15 cellular contexts compared by ENCODE assay signal in the genomic region with DNA sequence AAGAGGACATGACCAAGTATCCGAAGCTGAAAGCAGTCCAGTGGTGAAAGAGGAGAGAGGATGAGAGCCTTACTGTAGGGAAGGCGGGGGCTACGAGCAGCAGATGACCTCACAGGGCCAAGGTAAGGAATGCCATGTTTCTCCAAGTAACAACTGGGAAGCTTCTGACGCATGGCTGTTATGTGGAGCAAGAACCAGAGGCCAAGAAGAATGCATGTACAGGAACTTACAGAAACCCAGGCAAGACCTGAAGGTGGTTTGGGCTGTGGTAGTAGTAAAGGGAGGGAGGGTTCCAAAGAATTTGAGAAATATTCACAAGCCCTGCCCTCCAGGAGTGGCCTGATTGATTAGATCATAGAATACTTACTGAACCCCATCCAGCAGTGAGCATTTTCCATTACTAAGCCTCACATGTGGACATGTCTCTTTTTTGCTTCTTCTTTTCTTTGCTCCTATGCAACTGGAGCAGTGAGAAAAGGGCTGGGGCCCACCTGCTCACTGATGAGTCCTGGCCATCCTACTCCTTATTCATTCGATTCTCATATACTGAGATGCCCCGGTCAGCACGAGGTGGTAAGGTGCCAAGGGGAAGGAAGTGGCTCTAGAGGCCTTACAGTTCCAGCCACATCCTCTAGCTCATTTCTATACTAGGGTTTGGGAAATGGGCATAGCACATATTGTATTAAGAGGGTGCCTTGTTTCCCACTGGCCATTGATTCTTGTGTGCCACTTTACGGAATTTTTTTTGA. TPM values are rescaled to one million over a fixed set of nuclear protein-coding genes. Genes with fewer than 3 reads are reported as not detected.
DNase-seq lines count a peak whose midpoint lies in the region; ATAC-seq, FAIRE-seq and TF ChIP-seq lines count a peak whose summit lies in the region.
"Had no signal": no experiment of that assay in that cellular context is flagged by ENCODE, and none has a peak within 500 bp of the region (broad histone marks: within the 10 kb centered on the region; RNA-seq: fewer than 3 reads in every experiment).

No MANE protein-coding gene starts in this region.

- DNase-seq in activated CD4-positive, alpha-beta T cell treated with anti-CD3 and anti-CD28 coated beads for 36 hours: no peak
- DNase-seq in activated CD4-positive, alpha-beta T cell treated with anti-CD3 and anti-CD28 coated beads for 1 hour: no peak
- DNase-seq in MV-4-11 (lab: John Stamatoyannopoulos, UW) (peak; percentile 28), fibroblast of pulmonary artery (ENCODE audit: low read depth) (peak; percentile 25), H54 (ENCODE audit: insufficient read length, low spot score) (no peak), COLO829 (ENCODE audit: low spot score) (no peak), ACHN (no peak)
- no peak for DNase-seq in stimulated activated effector memory CD8-positive, alpha-beta T cell treated with anti-CD3 and anti-CD28 coated beads, Interleukin-12 subunit alpha, Interleukin-12 subunit beta, amount 100 ng/mL, for 72 hours (ENCODE audit: low spot score in 2 of 2)
- DNase-seq: left ventricle myocardium inferior, substantia nigra had no signal

- H3K4me3 Mint-ChIP-seq in activated CD4-positive, alpha-beta T cell treated with anti-CD3 and anti-CD28 coated beads for 36 hours: no peak overlapping the region
- no peak overlapping the region for H3K4me3 Mint-ChIP-seq in stimulated activated effector memory CD8-positive, alpha-beta T cell treated with anti-CD3 and anti-CD28 coated beads, Interleukin-12 subunit alpha, Interleukin-12 subunit beta, amount 100 ng/mL, for 72 hours
- H3K4me3 Mint-ChIP-seq: activated T-helper 1 cell treated with anti-CD3 and anti-CD28 coated beads, Interleukin-12 subunit alpha, Interleukin-12 subunit beta, Interleukin-2, Interleukin-4 antibody, amounts not matched to agents 30 ng/mL and 10 ng/mL and 1 ng/mL, durations not matched to agents 14 hours and 24 hours and 36 hours; dendritic cell treated with granulocyte-macrophage colony-stimulating factor and Interleukin-4, amounts not matched to agents 40 ng/mL and 50 ng/mL, for 4 days had no signal

- POLR2A ChIA-PET in activated CD4-positive, alpha-beta T cell treated with anti-CD3 and anti-CD28 coated beads for 36 hours (lab: Charles Lee): no interaction called here

- H3K27me3 Mint-ChIP-seq in activated CD4-positive, alpha-beta T cell treated with anti-CD3 and anti-CD28 coated beads for 36 hours: no peaks in the 10 kb centered on the region

- H3K36me3 Mint-ChIP-seq in activated CD4-positive, alpha-beta T cell treated with anti-CD3 and anti-CD28 coated beads for 36 hours (ENCODE audit: low read depth): no peaks in the 10 kb centered on the region
- peaks cover 5% of the 10 kb centered on the region for H3K36me3 Mint-ChIP-seq in stimulated activated effector memory CD8-positive, alpha-beta T cell treated with anti-CD3 and anti-CD28 coated beads, Interleukin-12 subunit alpha, Interleukin-12 subunit beta, amount 100 ng/mL, for 72 hours

- TF ChIP-seq POLR2A in H54 (IDR thresholded peaks at IDR 0.05; ENCODE audit: low read depth, low read length): no peak

- H3K27ac Mint-ChIP-seq in activated CD4-positive, alpha-beta T cell treated with anti-CD3 and anti-CD28 coated beads for 36 hours: no peak overlapping the region
- H3K27ac Mint-ChIP-seq in stimulated activated effector memory CD8-positive, alpha-beta T cell treated with anti-CD3 and anti-CD28 coated beads, Interleukin-12 subunit alpha, Interleukin-12 subunit beta, amount 100 ng/mL, for 72 hours: peak overlapping the region; percentile 17
- H3K27ac Mint-ChIP-seq: activated T-helper 1 cell treated with anti-CD3 and anti-CD28 coated beads, Interleukin-12 subunit alpha, Interleukin-12 subunit beta, Interleukin-2, Interleukin-4 antibody, amounts not matched to agents 30 ng/mL and 10 ng/mL and 1 ng/mL, durations not matched to agents 14 hours and 24 hours and 36 hours; dendritic cell treated with granulocyte-macrophage colony-stimulating factor and Interleukin-4, amounts not matched to agents 40 ng/mL and 50 ng/mL, for 4 days had no signal

- no peak overlapping the region for H3K4me3 ChIP-seq in fibroblast of pulmonary artery (replicated peaks; ENCODE audit: low read depth, low read length)
- H3K4me3 ChIP-seq: A549, left ventricle myocardium inferior had no signal

- H3K4me1 Mint-ChIP-seq in activated CD4-positive, alpha-beta T cell treated with anti-CD3 and anti-CD28 coated beads for 36 hours: peaks cover 2% of the 10 kb centered on the region
- H3K4me1 Mint-ChIP-seq in stimulated activated effector memory CD8-positive, alpha-beta T cell treated with anti-CD3 and anti-CD28 coated beads, Interleukin-12 subunit alpha, Interleukin-12 subunit beta, amount 100 ng/mL, for 72 hours: peaks cover 19% of the 10 kb centered on the region

- H3K9me3 Mint-ChIP-seq in activated CD4-positive, alpha-beta T cell treated with anti-CD3 and anti-CD28 coated beads for 36 hours (ENCODE audit: low read depth): no peaks in the 10 kb centered on the region
- H3K9me3 Mint-ChIP-seq in stimulated activated effector memory CD8-positive, alpha-beta T cell treated with anti-CD3 and anti-CD28 coated beads, Interleukin-12 subunit alpha, Interleukin-12 subunit beta, amount 100 ng/mL, for 72 hours: no peaks in the 10 kb centered on the region
- H3K9me3 Mint-ChIP-seq: activated T-helper 1 cell treated with anti-CD3 and anti-CD28 coated beads, Interleukin-12 subunit alpha, Interleukin-12 subunit beta, Interleukin-2, Interleukin-4 antibody, amounts not matched to agents 30 ng/mL and 10 ng/mL and 1 ng/mL, durations not matched to agents 14 hours and 24 hours and 36 hours; dendritic cell treated with granulocyte-macrophage colony-stimulating factor and Interleukin-4, amounts not matched to agents 40 ng/mL and 50 ng/mL, for 4 days had no signal

- no peak for FAIRE-seq in H54 (lab: Jason Lieb, UNC)
- FAIRE-seq: A549, GM18507 had no signal

- ATAC-seq in activated CD4-positive, alpha-beta T cell treated with anti-CD3 and anti-CD28 coated beads for 36 hours: peak; percentile 44
- peak; percentile 64 for ATAC-seq in stimulated activated effector memory CD8-positive, alpha-beta T cell treated with anti-CD3 and anti-CD28 coated beads, Interleukin-12 subunit alpha, Interleukin-12 subunit beta, amount 100 ng/mL, for 72 hours
- ATAC-seq: esophagus mucosa had no signal

- CTCF ChIA-PET in activated CD4-positive, alpha-beta T cell treated with anti-CD3 and anti-CD28 coated beads for 36 hours (lab: Charles Lee): interaction anchor here (0.6 kb wide), 1 partner anchor 225 kb away, joined by 3 read pairs; no protein-coding TSS in a partner anchor

- intact Hi-C loops in activated CD4-positive, alpha-beta T cell treated with anti-CD3 and anti-CD28 coated beads for 36 hours (cut with DNase I, micrococcal nuclease): no loop called here

- in situ Hi-C loops in ACHN (cut with HindIII; ENCODE audit: low pct_ligation_motif_present, low pct_unique_long_range_greater_than_20kb, low sequenced_read_pairs): no loop called here

- no peak for TF ChIP-seq CTCF in fibroblast of pulmonary artery (IDR thresholded peaks at IDR 0.05; ENCODE audit: low read length, missing control alignments)

RNA-seq across cellular contexts. Expression of gene SLC12A8, which starts 8.3 kb away (rescaled TPM):
- under 1 TPM; 0.26 to 0.39 TPM for total RNA-seq in activated CD4-positive, alpha-beta T cell treated with anti-CD3 and anti-CD28 coated beads for 36 hours
- total RNA-seq: left ventricle myocardium inferior had no signal

Comparison
In these comparisons a context has a peak if more than half of its experiments do, and no peak if none do; other contexts are left out.
1. DNase-seq: peak in MV-4-11 (single experiment) and fibroblast of pulmonary artery (single experiment); none in activated CD4-positive, alpha-beta T cell treated with anti-CD3 and anti-CD28 coated beads for 36 hours (single experiment), activated CD4-positive, alpha-beta T cell treated with anti-CD3 and anti-CD28 coated beads for 1 hour (single experiment), stimulated activated effector memory CD8-positive, alpha-beta T cell treated with anti-CD3 and anti-CD28 coated beads, Interleukin-12 subunit alpha, Interleukin-12 subunit beta, amount 100 ng/mL, for 72 hours (0 of 2), H54 (single experiment), COLO829 (single experiment) and ACHN (single experiment).